31 cellular contexts compared by ENCODE assay signal in the genomic region with DNA sequence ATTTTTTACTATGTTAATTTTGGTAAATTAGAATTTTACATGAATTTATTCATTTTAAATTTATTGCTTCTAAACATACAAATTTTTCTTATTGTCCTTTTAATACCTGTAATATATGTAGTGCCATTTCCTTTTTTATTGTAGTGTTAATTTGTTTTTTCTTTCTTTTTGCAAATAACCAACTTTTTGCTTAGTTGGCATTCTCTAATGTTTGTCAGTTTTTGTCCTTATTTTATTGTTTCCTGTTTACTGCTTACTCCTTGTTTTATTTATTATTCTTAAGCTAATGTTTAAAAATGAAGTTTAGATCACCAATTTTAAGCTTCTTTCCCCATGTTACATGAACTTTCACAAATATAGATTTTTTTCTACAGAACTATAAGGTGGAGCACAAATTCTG.
"Had no signal": no experiment of that assay in that cellular context is flagged by ENCODE, and none has a peak within 500 bp of the region (broad histone marks: within the 10 kb centered on the region; RNA-seq: fewer than 3 reads in every experiment).

No MANE protein-coding gene starts in this region.

- H3K27me3 ChIP-seq: adrenal gland, body of pancreas, esophagus squamous epithelium had no signal

- H3K27ac ChIP-seq: adrenal gland, body of pancreas, epithelial cell of prostate, esophagus squamous epithelium had no signal

- H3K4me3 ChIP-seq: adrenal gland, body of pancreas, esophagus squamous epithelium had no signal

- H3K9me3 ChIP-seq: adrenal gland, body of pancreas, esophagus squamous epithelium had no signal

- ATAC-seq: activated CD4-positive, alpha-beta T cell treated with anti-CD3 and anti-CD28 coated beads for 36 hours; activated CD8-positive, alpha-beta memory T cell treated with anti-CD3 and anti-CD28 coated beads, Interleukin-2, amount 10 ng/mL, durations not matched to agents 7 days and 5 days; activated CD8-positive, alpha-beta T cell treated with anti-CD3 and anti-CD28 coated beads, Interleukin-2, amount 10 ng/mL, durations not matched to agents 7 days and 5 days; activated naive CD8-positive, alpha-beta T cell treated with anti-CD3 and anti-CD28 coated beads, Interleukin-2, amount 50 U/mL, for 24 hours; body of pancreas; effector memory CD8-positive, alpha-beta T cell; T-helper 17 cell had no signal

- DNase-seq: activated CD4-positive, alpha-beta memory T cell treated with anti-CD3 and anti-CD28 coated beads for 36 hours; activated CD4-positive, alpha-beta T cell treated with anti-CD3 and anti-CD28 coated beads for 36 hours; activated CD4-positive, alpha-beta T cell treated with anti-CD3 and anti-CD28 coated beads, Interleukin-2, amount 10 ng/mL, durations not matched to agents 24 days and 14 days; activated CD4-positive, CD25-positive, alpha-beta regulatory T cell; activated CD4-positive, CD25-positive, alpha-beta regulatory T cell treated with anti-CD3 and anti-CD28 coated beads, Interleukin-2, amount 50 U/mL, for 72 hours; activated CD8-positive, alpha-beta memory T cell treated with anti-CD3 and anti-CD28 coated beads, Interleukin-2, amount 10 ng/mL, durations not matched to agents 7 days and 5 days; activated CD8-positive, alpha-beta memory T cell treated with anti-CD3 and anti-CD28 coated beads, Interleukin-2, amount 50 U/mL, for 4 hours; activated CD8-positive, alpha-beta T cell treated with anti-CD3 and anti-CD28 coated beads, Interleukin-2, amount 10 ng/mL, durations not matched to agents 7 days and 5 days; activated effector memory CD4-positive, alpha-beta T cell treated with anti-CD3 and anti-CD28 coated beads, Interleukin-2, amount 50 U/mL, for 16 hours; activated naive CD4-positive, alpha-beta T cell treated with anti-CD3 and anti-CD28 coated beads for 36 hours; activated naive CD8-positive, alpha-beta T cell treated with anti-CD3 and anti-CD28 coated beads for 36 hours; activated naive CD8-positive, alpha-beta T cell treated with anti-CD3 and anti-CD28 coated beads, Interleukin-2, amount 50 U/mL, for 24 hours; activated T-cell treated with anti-CD3 and anti-CD28 coated beads, Interleukin-2, amount 50 U/mL, for 1 hour; activated T-cell treated with anti-CD3 and anti-CD28 coated beads, Interleukin-2, amount 50 U/mL, for 48 hours; adrenal gland; amygdala; aorta; body of pancreas; caudate nucleus; cortex of kidney; dermis blood vessel endothelial cell; effector CD4-positive, alpha-beta T cell; effector memory CD8-positive, alpha-beta T cell; esophagus squamous epithelium; foreskin melanocyte; head of caudate nucleus; T-helper 17 cell; T1000 had no signal

- H3K36me3 ChIP-seq: adrenal gland, esophagus squamous epithelium had no signal

- H3K4me1 ChIP-seq: adrenal gland, body of pancreas, esophagus squamous epithelium had no signal

- FAIRE-seq: colon, endothelial cell of umbilical vein had no signal
